14 cellular contexts compared by ENCODE assay signal in genomic region chr5:89435347-89435746, GRCh38.
DNase-seq lines count a peak whose midpoint lies in the region; ATAC-seq, FAIRE-seq and TF ChIP-seq lines count a peak whose summit lies in the region.
"Had no signal": no experiment of that assay in that cellular context is flagged by ENCODE, and none has a peak within 500 bp of the region (broad histone marks: within the 10 kb centered on the region; RNA-seq: fewer than 3 reads in every experiment).

No MANE protein-coding gene starts in this region.

- no peak overlapping the region for H4K5ac ChIP-seq in H1 (ENCODE audit: insufficient read length, low read depth, low read length)

- no peak overlapping the region for H4K8ac ChIP-seq in H1 (ENCODE audit: extremely low read depth, insufficient read depth, low read length)

- CTCF ChIA-PET in H1 (lab: Charles Lee; ENCODE audit: partially characterized antibody): interaction anchor here (0.6 kb wide), 1 partner anchor 10 kb away, joined by 3 read pairs; no protein-coding TSS in a partner anchor
- CTCF ChIA-PET in activated CD8-positive, alpha-beta memory T cell treated with anti-CD3 and anti-CD28 coated beads, Interleukin-2, amount 10 ng/mL, durations not matched to agents 7 days and 5 days (lab: Charles Lee): no interaction called here

- peaks cover 0 to 5% (median 0%) of the 10 kb centered on the region in 4 experiments; a peak in 2 of 7 replicates for H3K4me1 ChIP-seq in H1 (replicated peaks in 1 of 4; ENCODE audit: control insufficient read depth in 3 of 4, insufficient read depth in 4 of 4, low read length in 3 of 4)

- H3K27me3 ChIP-seq in H1 (replicated peaks in 1 of 4; ENCODE audit: control insufficient read depth in 3 of 4, extremely low read depth in 1 of 4, insufficient read depth in 3 of 4, low read length in 3 of 4): peaks cover 0 to 1% (median 0%) of the 10 kb centered on the region in 4 experiments; a peak in 1 of 7 replicates
- H3K27me3 ChIP-seq: cardiac muscle cell had no signal

- no peak overlapping the region for H2BK5ac ChIP-seq in H1 (ENCODE audit: low read depth, low read length)

- no peak overlapping the region for H3K4me3 Mint-ChIP-seq in activated CD8-positive, alpha-beta memory T cell treated with anti-CD3 and anti-CD28 coated beads, Interleukin-2, amount 10 ng/mL, durations not matched to agents 7 days and 5 days
- H3K4me3 Mint-ChIP-seq: nephron progenitor cell had no signal

- POLR2A ChIA-PET in H1 (lab: Charles Lee; ENCODE audit: partially characterized antibody): no interaction called here

- ATAC-seq in GM18873 (IDR thresholded peaks at IDR 0.05; ENCODE audit: low FRiP score, unreplicated experiment): peak; percentile 86
- peak; percentile 81 for ATAC-seq in GM21723 (IDR thresholded peaks at IDR 0.05; ENCODE audit: unreplicated experiment)
- peak; percentile 84 for ATAC-seq in HG03108 (IDR thresholded peaks at IDR 0.05; ENCODE audit: unreplicated experiment)
- ATAC-seq in activated CD8-positive, alpha-beta memory T cell treated with anti-CD3 and anti-CD28 coated beads, Interleukin-2, amount 10 ng/mL, durations not matched to agents 7 days and 5 days: no peak

- H3K14ac ChIP-seq in H1 (ENCODE audit: insufficient read length): no peak overlapping the region

- H2BK12ac ChIP-seq in H1 (ENCODE audit: low read depth, low read length): no peak overlapping the region

- H3K36me3 ChIP-seq in H1 (ENCODE audit: control insufficient read depth in 2 of 4, insufficient read depth in 4 of 4, low read length in 3 of 4): no peaks in the 10 kb centered on the region
- H3K36me3 ChIP-seq: cardiac muscle cell had no signal

- H3K36me3 Mint-ChIP-seq in activated CD8-positive, alpha-beta memory T cell treated with anti-CD3 and anti-CD28 coated beads, Interleukin-2, amount 10 ng/mL, durations not matched to agents 7 days and 5 days: no peaks in the 10 kb centered on the region

- H3K79me2 ChIP-seq in H1 (ENCODE audit: control insufficient read depth in 1 of 2, insufficient read depth in 2 of 2, low read length in 2 of 2): no peaks in the 10 kb centered on the region

- no peaks in the 10 kb centered on the region for H4K20me1 ChIP-seq in H1 (replicated peaks in 1 of 2; ENCODE audit: control insufficient read depth in 1 of 2, insufficient read depth in 2 of 2, low read length in 2 of 2)

- FAIRE-seq in H1 (lab: Jason Lieb, UNC) (no peak), urothelium cell line (lab: Jason Lieb, UNC) (no peak)

- 0 out of 2 replicates have a peak overlapping the region, but pooled peaks have one; percentile 49 for H2AFZ ChIP-seq in H1 (ENCODE audit: low read length)

- no peak for TF ChIP-seq RAD21 in H1 (IDR thresholded peaks at IDR 0.05 in 1 of 2, conservative IDR thresholded peaks at IDR 0.05 in 1 of 2; ENCODE audit: low read depth in 2 of 2, low read length in 2 of 2)

- no peaks in the 10 kb centered on the region for H3K9me3 Mint-ChIP-seq in activated CD8-positive, alpha-beta memory T cell treated with anti-CD3 and anti-CD28 coated beads, Interleukin-2, amount 10 ng/mL, durations not matched to agents 7 days and 5 days (ENCODE audit: low read depth)
- H3K9me3 Mint-ChIP-seq: activated T-helper 2 cell treated with anti-CD3 and anti-CD28 coated beads, Interferon-gamma antibody, Interleukin-2, Interleukin-4, amounts not matched to agents 10 μg/mL and 5 μg/mL and 100 μg/mL, durations not matched to agents 14 hours and 24 hours and 36 hours; nephron progenitor cell had no signal

- no peaks in the 10 kb centered on the region for H3K79me1 ChIP-seq in H1 (ENCODE audit: low read depth, low read length)

- no peak overlapping the region for H2BK15ac ChIP-seq in H1 (ENCODE audit: low read length)

- no peak for TF ChIP-seq CTCF in H1 (IDR thresholded peaks at IDR 0.05; ENCODE audit: control extremely low read depth in 1 of 3, insufficient read depth in 1 of 3, low read depth in 1 of 3, low read length in 3 of 3)

- no peaks in the 10 kb centered on the region for H3K27me3 Mint-ChIP-seq in activated CD8-positive, alpha-beta memory T cell treated with anti-CD3 and anti-CD28 coated beads, Interleukin-2, amount 10 ng/mL, durations not matched to agents 7 days and 5 days

- H2AK5ac ChIP-seq in H1 (ENCODE audit: low read depth, low read length): no peak overlapping the region

- WGBS in H1 (ENCODE audit: extremely low coverage in 1 of 2, insufficient coverage in 1 of 2, insufficient read length in 1 of 2, insufficient replicate concordance in 2 of 2, low coverage in 1 of 2, low lambda C conversion rate in 2 of 2, missing lambda C conversion rate in 1 of 2), 2 experiments: 88% methylated on average over 4 of the region's 4 CpGs; no CpG with 5 or more reads in 1 of the 2 experiments

- H3K18ac ChIP-seq in H1 (ENCODE audit: extremely low read depth, low read length): no peak overlapping the region

- H3K4me3 ChIP-seq in H1 (ENCODE audit: extremely low read depth in 1 of 4, insufficient read depth in 2 of 4, low read depth in 3 of 4, low read length in 4 of 4): no peak overlapping the region
- H3K4me3 ChIP-seq: cardiac muscle cell had no signal

- H2BK20ac ChIP-seq in H1 (ENCODE audit: low read length): no peak overlapping the region

- no peak overlapping the region for H3K27ac Mint-ChIP-seq in activated CD8-positive, alpha-beta memory T cell treated with anti-CD3 and anti-CD28 coated beads, Interleukin-2, amount 10 ng/mL, durations not matched to agents 7 days and 5 days
- H3K27ac Mint-ChIP-seq: activated T-helper 2 cell treated with anti-CD3 and anti-CD28 coated beads, Interferon-gamma antibody, Interleukin-2, Interleukin-4, amounts not matched to agents 10 μg/mL and 5 μg/mL and 100 μg/mL, durations not matched to agents 14 hours and 24 hours and 36 hours; nephron progenitor cell had no signal

- H3K9ac ChIP-seq in H1 (replicated peaks in 1 of 4; ENCODE audit: extremely low read depth in 1 of 4, low read depth in 3 of 4, low read length in 3 of 4): no peak overlapping the region

- H3K23ac ChIP-seq in H1 (ENCODE audit: insufficient read length): no peak overlapping the region

- H3K9me3 ChIP-seq in H1 (ENCODE audit: insufficient read depth in 2 of 2, low read depth in 1 of 2, low read length in 1 of 2): no peaks in the 10 kb centered on the region

- H3K56ac ChIP-seq in H1 (replicated peaks; ENCODE audit: insufficient read length, low read depth, low read length): no peak overlapping the region

- H3K4ac ChIP-seq in H1 (replicated peaks; ENCODE audit: insufficient read length, low read depth, low read length): no peak overlapping the region

- H4K91ac ChIP-seq in H1 (replicated peaks; ENCODE audit: insufficient read length, low read length): no peak overlapping the region

- TF ChIP-seq POLR2A in H1 (IDR thresholded peaks at IDR 0.05; ENCODE audit: control extremely low read depth in 1 of 2, low read depth in 2 of 2, low read length in 2 of 2): no peak

- H2BK120ac ChIP-seq in H1 (replicated peaks; ENCODE audit: low read depth, low read length): no peak overlapping the region

- H3K27ac ChIP-seq in H1 (ENCODE audit: low read depth, low read length): no peak overlapping the region
- H3K27ac ChIP-seq: cardiac muscle cell, VCaP had no signal

- no peaks in the 10 kb centered on the region for H3K4me1 Mint-ChIP-seq in activated CD8-positive, alpha-beta memory T cell treated with anti-CD3 and anti-CD28 coated beads, Interleukin-2, amount 10 ng/mL, durations not matched to agents 7 days and 5 days

- no peaks in the 10 kb centered on the region; the same call in 1 of the 2 replicates for H3K23me2 ChIP-seq in H1 (ENCODE audit: low read depth, low read length)

- TF ChIP-seq EP300 in H1 (IDR thresholded peaks at IDR 0.05; ENCODE audit: borderline replicate concordance in 1 of 2, low read depth in 2 of 2, low read length in 2 of 2): no peak

- DNase-seq in H1 (ENCODE audit: low read depth in 1 of 2, low spot score in 2 of 2) (no peak), urothelium cell line (ENCODE audit: low spot score) (no peak), NCI-H2107 (lab: John Stamatoyannopoulos, UW) (no peak)
- DNase-seq in activated CD4-positive, alpha-beta T cell treated with anti-CD3 and anti-CD28 coated beads, Interleukin-2, amount 50 U/mL, for 1 hour: no peak
- DNase-seq in activated CD8-positive, alpha-beta memory T cell treated with anti-CD3 and anti-CD28 coated beads, Interleukin-2, amount 10 ng/mL, durations not matched to agents 7 days and 5 days: no peak
- DNase-seq: COR-L47, NCI-H2171, nephron progenitor cell had no signal

- no peak overlapping the region for H3K4me2 ChIP-seq in H1 (ENCODE audit: insufficient read depth in 1 of 2, low read depth in 2 of 2, low read length in 2 of 2)

TF ChIP-seq in H1, 55 proteins besides CTCF, POLR2A, EP300 and RAD21 (continues in another document):
- no peak for TF ChIP-seq SUZ12 (IDR thresholded peaks at IDR 0.05; ENCODE audit: low read length)
- TF ChIP-seq SIN3A (conservative IDR thresholded peaks at IDR 0.05 in 1 of 2, IDR thresholded peaks at IDR 0.05 in 1 of 2; ENCODE audit: low read depth in 1 of 2, low read length in 2 of 2): no peak
- TF ChIP-seq TAF7 (optimal IDR thresholded peaks at IDR 0.05; ENCODE audit: borderline replicate concordance, low read depth, low read length): no peak
- TF ChIP-seq TCF12 (IDR thresholded peaks at IDR 0.05; ENCODE audit: low read depth, low read length): no peak
- TF ChIP-seq KDM1A (IDR thresholded peaks at IDR 0.05; ENCODE audit: borderline replicate concordance, low read length): no peak
- TF ChIP-seq SP1 (IDR thresholded peaks at IDR 0.05; ENCODE audit: low read depth, low read length): no peak
- TF ChIP-seq EGR1 (IDR thresholded peaks at IDR 0.05; ENCODE audit: borderline replicate concordance, low read depth, low read length): no peak
- no peak for TF ChIP-seq SP4 (IDR thresholded peaks at IDR 0.05; ENCODE audit: low read length)
- no peak for TF ChIP-seq RFX5 (IDR thresholded peaks at IDR 0.05; ENCODE audit: borderline replicate concordance, low read depth, low read length)
- no peak for TF ChIP-seq SIX5 (IDR thresholded peaks at IDR 0.05; ENCODE audit: low read depth, low read length)
- TF ChIP-seq MAFK (IDR thresholded peaks at IDR 0.05; ENCODE audit: low read depth, low read length): no peak
